In the genomic region with DNA sequence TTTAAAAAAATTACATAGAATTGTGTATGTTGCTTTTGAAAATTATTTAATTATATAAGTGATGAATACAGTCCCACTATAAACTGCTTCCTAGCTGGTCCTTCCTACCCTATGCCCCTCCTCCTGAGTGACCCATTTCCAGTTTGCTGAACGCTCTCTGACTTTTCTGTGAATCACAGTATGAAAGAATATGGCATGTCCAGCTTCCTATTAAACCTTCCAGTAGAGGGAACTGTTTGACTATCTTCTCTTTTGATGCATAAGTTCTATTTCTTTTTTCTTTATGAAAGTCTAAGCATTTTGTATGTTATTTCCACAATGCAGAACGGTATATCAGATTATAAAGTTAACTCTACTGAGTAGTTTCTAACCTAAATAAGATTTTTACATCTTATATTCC, we compare ENCODE assay signal across 8 cellular contexts. TPM values are rescaled to one million over a fixed set of nuclear protein-coding genes. Genes with fewer than 3 reads are reported as not detected.
DNase-seq lines count a peak whose midpoint lies in the region; ATAC-seq and TF ChIP-seq lines count a peak whose summit lies in the region.

No MANE protein-coding gene starts in this region.

- no peak overlapping the region for H3K27ac Mint-ChIP-seq in CD14-positive monocyte

- TF ChIP-seq CTCF in CD14-positive monocyte (IDR thresholded peaks at IDR 0.05): peak; percentile 66
- TF ChIP-seq CTCF in HEK293 (tag by site-specific recombination; IDR thresholded peaks at IDR 0.05): peak; percentile 39; the same call in 1 of the 2 replicates
- TF ChIP-seq CTCF in OCI-LY3 (IDR thresholded peaks at IDR 0.05; ENCODE audit: low read depth, low read length): peak; percentile 78

- peaks cover 0 to 1% (median under 1%) of the 10 kb centered on the region in 3 donors for H3K27me3 Mint-ChIP-seq in CD14-positive monocyte (ENCODE audit: low read depth in 3 of 3)

- no peak overlapping the region for H3K4me3 Mint-ChIP-seq in CD14-positive monocyte

- ATAC-seq in HG03432 (IDR thresholded peaks at IDR 0.05; ENCODE audit: unreplicated experiment): no peak
- no peak for ATAC-seq in GM21390 (IDR thresholded peaks at IDR 0.05; ENCODE audit: unreplicated experiment)
- no peak for ATAC-seq in GM21528 (IDR thresholded peaks at IDR 0.05; ENCODE audit: low FRiP score, unreplicated experiment)

- H3K27ac ChIP-seq in HEK293 (ENCODE audit: extremely low read depth, low read depth, low read length) (no peak overlapping the region), OCI-LY3 (ENCODE audit: low read length) (no peak overlapping the region)

- H3K9ac ChIP-seq in OCI-LY3 (ENCODE audit: low read length): no peak overlapping the region

- intact Hi-C loops in CD14-positive monocyte (cut with micrococcal nuclease): loop anchor here (5.0 kb wide), 2 partner anchors 153 to 188 kb away; no protein-coding TSS in a partner anchor

- H3K36me3 Mint-ChIP-seq in CD14-positive monocyte: no peaks in the 10 kb centered on the region

- H3K4me3 ChIP-seq in HEK293 (ENCODE audit: low read depth, low read length) (no peak overlapping the region), OCI-LY3 (ENCODE audit: low read length) (no peak overlapping the region)

- H4K20me1 ChIP-seq in OCI-LY3 (ENCODE audit: insufficient read depth, low read length): no peaks in the 10 kb centered on the region

- no peak overlapping the region for H3K4me2 ChIP-seq in OCI-LY3 (ENCODE audit: low read length)

- peaks cover 6% of the 10 kb centered on the region; the same call in 1 of the 2 replicates for H3K4me1 ChIP-seq in HEK293 (ENCODE audit: control insufficient read depth, insufficient read depth, low read length)
- no peaks in the 10 kb centered on the region for H3K4me1 ChIP-seq in OCI-LY3 (ENCODE audit: low read length)

- CTCF ChIA-PET in HEK293 (lab: Yijun Ruan, JAX): interaction anchor here (0.6 to 7.2 kb wide), 20 partner anchors 9 to 415 kb away, joined by 3 to 70 read pairs (median 4); no protein-coding TSS in a partner anchor

- H3K9me3 Mint-ChIP-seq in CD14-positive monocyte: no peaks in the 10 kb centered on the region

- H3K27me3 ChIP-seq in OCI-LY3 (ENCODE audit: low read depth, low read length): no peaks in the 10 kb centered on the region

- H2AFZ ChIP-seq in OCI-LY3 (ENCODE audit: low read depth, low read length): no peak overlapping the region

- no peaks in the 10 kb centered on the region for H3K36me3 ChIP-seq in HEK293 (ENCODE audit: control insufficient read depth in 2 of 2, insufficient read depth in 1 of 2, low read length in 2 of 2)
- H3K36me3 ChIP-seq in OCI-LY3 (replicated peaks; ENCODE audit: low read depth, low read length): no peaks in the 10 kb centered on the region

- H3K9me3 ChIP-seq in HEK293 (ENCODE audit: control insufficient read depth, insufficient read depth, low read depth, low read length) (no peaks in the 10 kb centered on the region), OCI-LY3 (ENCODE audit: insufficient read depth, low read length) (no peaks in the 10 kb centered on the region)

- POLR2A ChIA-PET in HEK293 (lab: Yijun Ruan, JAX): interaction anchor here (0.6 to 1.0 kb wide), 2 partner anchors 75 to 139 kb away, joined by 3 to 7 read pairs; no protein-coding TSS in a partner anchor

- H3K4me1 Mint-ChIP-seq in CD14-positive monocyte: no peaks in the 10 kb centered on the region

- no peaks in the 10 kb centered on the region for H3K79me2 ChIP-seq in OCI-LY3 (ENCODE audit: low read length)

- DNase-seq in CD14-positive monocyte (ENCODE audit: low spot score) (no peak), dermis microvascular lymphatic vessel endothelial cell (ENCODE audit: low read depth in 2 of 2) (peak; percentile 76 to 77), myocyte (ENCODE audit: low read depth) (peak; percentile 68)

TF ChIP-seq in HEK293, 187 proteins besides CTCF, POLR2A, EP300 and RAD21:
- TF ChIP-seq KLF8 (tag by site-specific recombination; IDR thresholded peaks at IDR 0.05) (no peak), ZNF654 (tag by site-specific recombination; IDR thresholded peaks at IDR 0.05; ENCODE audit: low read depth) (peak; percentile 68)

RNA-seq across cellular contexts. Expression of gene PSMG2, which starts 41.3 kb away (rescaled TPM):
- polyA plus RNA-seq in CD14-positive monocyte: 100 to 1,000 TPM; 118 to 143 TPM
- total RNA-seq in dermis microvascular lymphatic vessel endothelial cell: 66.0 and 76.9 TPM in 2 replicates
- total RNA-seq in myocyte: 50.1 and 54.1 TPM in 2 replicates
- 41.9 TPM for polyA plus RNA-seq in myocyte (2012)

RNA-seq across cellular contexts. Expression of gene CEP76, which starts 41.6 kb away (rescaled TPM):
- 1 to 10 TPM; 2.7 to 3.4 TPM for polyA plus RNA-seq in CD14-positive monocyte
- total RNA-seq in dermis microvascular lymphatic vessel endothelial cell (13.4 and 14.6 TPM in 2 replicates), myocyte (5.8 and 9.7 TPM in 2 replicates)
- polyA plus RNA-seq in myocyte (2012): 3.3 TPM
